11 cellular contexts compared by ENCODE assay signal in the genomic region with DNA sequence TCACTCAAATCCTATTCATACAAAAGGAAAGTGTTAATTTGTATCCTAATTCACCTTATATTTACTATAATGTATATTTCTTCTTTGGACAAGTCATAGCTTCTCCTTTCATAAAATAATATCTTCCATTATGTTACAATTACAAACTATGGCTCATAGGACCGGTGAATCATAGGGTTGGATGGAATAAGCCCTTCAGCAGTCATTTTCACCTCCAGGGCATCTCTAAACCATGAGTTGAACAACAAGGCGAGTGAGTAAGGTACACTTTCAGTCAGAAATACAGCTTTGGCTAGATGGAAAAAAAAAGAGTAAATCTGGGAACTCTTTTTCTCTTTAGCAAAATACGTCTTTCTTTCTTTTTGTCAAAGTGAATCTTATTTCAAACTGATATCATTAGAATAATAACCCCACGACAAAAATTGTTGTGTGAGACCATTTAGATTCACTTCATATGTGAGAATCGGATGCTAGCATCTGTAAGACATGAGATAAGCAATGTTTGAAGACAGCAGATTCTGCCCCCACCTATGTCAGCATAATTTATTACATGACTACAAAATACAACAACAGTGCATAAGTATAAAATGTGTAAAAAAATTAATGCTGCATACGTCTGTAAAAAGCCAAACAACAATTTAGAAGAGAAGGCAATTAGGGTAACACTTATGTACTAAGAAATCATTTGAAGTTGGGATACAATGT.
DNase-seq lines count a peak whose midpoint lies in the region; ATAC-seq and TF ChIP-seq lines count a peak whose summit lies in the region.
"Had no signal": no experiment of that assay in that cellular context is flagged by ENCODE, and none has a peak within 500 bp of the region (broad histone marks: within the 10 kb centered on the region; RNA-seq: fewer than 3 reads in every experiment).

No MANE protein-coding gene starts in this region.

- no TSS peak for BruUV-seq in HCT116 (replicated peaks; lab: Mats Ljungman, UMichigan)

- no peaks in the 10 kb centered on the region for H3K27me3 Mint-ChIP-seq in mesothelial cell of epicardium (ENCODE audit: low read depth)
- peaks cover 0 to 2% of the 10 kb centered on the region in 2 donors for H3K27me3 Mint-ChIP-seq in natural killer cell treated with Interleukin-12 subunit alpha and Interleukin-12 subunit beta and Interleukin-15 and Interleukin-18, amount 100 ng/mL, for 72 hours
- H3K27me3 Mint-ChIP-seq: activated B cell treated with CpG ODN at 0.5 μM for 24 hours had no signal

- H3K79me2 ChIP-seq in HCT116 (ENCODE audit: insufficient read depth, low read length), result peaks cover 12% of the 10 kb centered on the region

- H3K9me3 Mint-ChIP-seq in mesothelial cell of epicardium, result peaks cover 4% of the 10 kb centered on the region
- peaks cover 6% of the 10 kb centered on the region for H3K9me3 Mint-ChIP-seq in natural killer cell treated with Interleukin-12 subunit alpha and Interleukin-12 subunit beta and Interleukin-15 and Interleukin-18, amount 100 ng/mL, for 72 hours
- H3K9me3 Mint-ChIP-seq: activated B cell treated with CpG ODN at 0.5 μM for 24 hours had no signal

- peak overlapping the region; percentile 58 for H3K9ac ChIP-seq in HCT116 (ENCODE audit: low read length)

- TF ChIP-seq CTCF in HCT116 (IDR thresholded peaks at IDR 0.05 in 2 of 3, conservative IDR thresholded peaks at IDR 0.05 in 1 of 3; ENCODE audit: borderline replicate concordance in 1 of 3, insufficient read depth in 1 of 3, low read depth in 2 of 3, low read length in 2 of 3) (no peak), mesothelial cell of epicardium (IDR thresholded peaks at IDR 0.05; ENCODE audit: unreplicated experiment) (no peak)

- no peak overlapping the region for H2AFZ ChIP-seq in HCT116 (ENCODE audit: low read depth, low read length, poor library complexity, severe bottlenecking)

- intact Hi-C loops in HCT116 (cut with micrococcal nuclease), result loop anchor here (2.0 to 10.0 kb wide), 4 partner anchors 126 to 565 kb away; partner anchors contain the start of genes SCAF11 and SLC38A1

- H3K36me3 Mint-ChIP-seq in mesothelial cell of epicardium, result no peaks in the 10 kb centered on the region
- H3K36me3 Mint-ChIP-seq in natural killer cell treated with Interleukin-12 subunit alpha and Interleukin-12 subunit beta and Interleukin-15 and Interleukin-18, amount 100 ng/mL, for 72 hours, result no peaks in the 10 kb centered on the region

- no peaks in the 10 kb centered on the region for H3K27me3 ChIP-seq in HCT116 (ENCODE audit: insufficient read depth, low read length)

- RAD21 ChIA-PET in HCT116 (lab: Charles Lee; ENCODE audit: low non-redundant PET in 1 of 2, low total read pairs in 2 of 2, uncharacterized antibody in 2 of 2, unreplicated experiment in 2 of 2), result no interaction called here

- peak overlapping the region; percentile 64 for H3K4me2 ChIP-seq in HCT116 (ENCODE audit: low read length)

- H3K4me3 ChIP-seq in HCT116 (replicated peaks in 1 of 2; ENCODE audit: low read depth in 1 of 2, low read length in 2 of 2), result 0 out of 4 replicates have a peak overlapping the region, but pooled peaks of 1 of the 2 experiments have one; percentile 1

- in situ Hi-C loops in ACHN (cut with HindIII; ENCODE audit: low pct_ligation_motif_present, low pct_unique_long_range_greater_than_20kb, low sequenced_read_pairs), result no loop called here

- H3K9me2 ChIP-seq in HCT116 (ENCODE audit: insufficient read depth), result no peaks in the 10 kb centered on the region

- no peak for TF ChIP-seq POLR2A in HCT116 (IDR thresholded peaks at IDR 0.05; ENCODE audit: borderline replicate concordance, extremely low read depth, insufficient read depth, insufficient read length)

- H3K4me1 Mint-ChIP-seq in mesothelial cell of epicardium, result peaks cover 60% of the 10 kb centered on the region
- H3K4me1 Mint-ChIP-seq in natural killer cell treated with Interleukin-12 subunit alpha and Interleukin-12 subunit beta and Interleukin-15 and Interleukin-18, amount 100 ng/mL, for 72 hours (ENCODE audit: low read depth in 2 of 2), result peaks cover 6 to 13% of the 10 kb centered on the region in 2 donors
- H3K4me1 Mint-ChIP-seq: activated B cell treated with CpG ODN at 0.5 μM for 24 hours had no signal

- H3K27ac ChIP-seq in HCT116 (ENCODE audit: low read depth, low read length), result peak overlapping the region; percentile 91

- CTCF ChIA-PET in HCT116 (lab: Charles Lee), result interaction anchor here (1.0 kb wide), 1 partner anchor 105 kb away, joined by 4 read pairs; no protein-coding TSS in a partner anchor

- ATAC-seq in HCT116, result peak; percentile 40
- ATAC-seq in natural killer cell treated with Interleukin-12 subunit alpha and Interleukin-12 subunit beta and Interleukin-15 and Interleukin-18, amount 100 ng/mL, for 72 hours, result no peak

- DNase-seq in ACHN (peak; percentile 9), HCT116 (ENCODE audit: low read depth, low spot score) (peak; percentile 83), astrocyte of the hippocampus (ENCODE audit: low read depth, low spot score) (peak; percentile 42), mesothelial cell of epicardium (ENCODE audit: low spot score in 2 of 2, unreplicated experiment in 2 of 2) (no peak), NCI-H524 (lab: John Stamatoyannopoulos, UW) (no peak), activated gamma-delta T cell (lab: John Stamatoyannopoulos, UW) (no peak), T-helper 9 cell (no peak)
- no peak for DNase-seq in natural killer cell treated with Interleukin-12 subunit alpha and Interleukin-12 subunit beta and Interleukin-15 and Interleukin-18, amount 100 ng/mL, for 72 hours (ENCODE audit: low spot score)
- DNase-seq: activated B cell treated with CpG ODN at 0.5 μM for 24 hours, DMS79 treated with DMSO at 0.1 percent for 48 hours, NCI-H524 treated with DMSO at 0.1 percent for 48 hours had no signal

- no peaks in the 10 kb centered on the region for H4K20me1 ChIP-seq in HCT116 (ENCODE audit: insufficient read depth)

- H3K27ac Mint-ChIP-seq in mesothelial cell of epicardium, result peak overlapping the region; percentile 82
- peak overlapping the region in 1 of 2 donors; percentile 49 for H3K27ac Mint-ChIP-seq in natural killer cell treated with Interleukin-12 subunit alpha and Interleukin-12 subunit beta and Interleukin-15 and Interleukin-18, amount 100 ng/mL, for 72 hours
- H3K27ac Mint-ChIP-seq: activated B cell treated with CpG ODN at 0.5 μM for 24 hours had no signal

- H3K4me3 Mint-ChIP-seq in mesothelial cell of epicardium, result no peak overlapping the region
- no peak overlapping the region for H3K4me3 Mint-ChIP-seq in natural killer cell treated with Interleukin-12 subunit alpha and Interleukin-12 subunit beta and Interleukin-15 and Interleukin-18, amount 100 ng/mL, for 72 hours
- H3K4me3 Mint-ChIP-seq: activated B cell treated with CpG ODN at 0.5 μM for 24 hours had no signal

- POLR2A ChIA-PET in HCT116 (lab: Charles Lee), result interaction anchor here (0.6 to 1.7 kb wide), 3 partner anchors 10 to 104 kb away, joined by 3 to 9 read pairs (median 4); no protein-coding TSS in a partner anchor

- peaks cover 75 to 83% of the 10 kb centered on the region in 2 experiments for H3K4me1 ChIP-seq in HCT116 (ENCODE audit: control insufficient read depth in 1 of 2, insufficient read depth in 2 of 2, low read length in 2 of 2)

- H3K9me3 ChIP-seq in HCT116 (ENCODE audit: control insufficient read depth in 1 of 2, insufficient read depth in 1 of 2, low read depth in 1 of 2, low read length in 2 of 2), result no peaks in the 10 kb centered on the region

- 0 out of 4 replicates have a peak, but pooled peaks cover 0 to 8% of the 10 kb centered on the region in 2 experiments for H3K36me3 ChIP-seq in HCT116 (ENCODE audit: control insufficient read depth in 1 of 2, insufficient read depth in 2 of 2, low read length in 2 of 2)

- peak; percentile 32; the same call in 1 of the 2 replicates for TF ChIP-seq RAD21 in HCT116 (IDR thresholded peaks at IDR 0.05; ENCODE audit: low read depth)

TF ChIP-seq in HCT116, 20 proteins besides CTCF, POLR2A, EP300 and RAD21 (continues in another document):
- TF ChIP-seq EZH2phosphoT487 (IDR thresholded peaks at IDR 0.05; ENCODE audit: borderline replicate concordance), result no peak
- TF ChIP-seq, protein P1, sequence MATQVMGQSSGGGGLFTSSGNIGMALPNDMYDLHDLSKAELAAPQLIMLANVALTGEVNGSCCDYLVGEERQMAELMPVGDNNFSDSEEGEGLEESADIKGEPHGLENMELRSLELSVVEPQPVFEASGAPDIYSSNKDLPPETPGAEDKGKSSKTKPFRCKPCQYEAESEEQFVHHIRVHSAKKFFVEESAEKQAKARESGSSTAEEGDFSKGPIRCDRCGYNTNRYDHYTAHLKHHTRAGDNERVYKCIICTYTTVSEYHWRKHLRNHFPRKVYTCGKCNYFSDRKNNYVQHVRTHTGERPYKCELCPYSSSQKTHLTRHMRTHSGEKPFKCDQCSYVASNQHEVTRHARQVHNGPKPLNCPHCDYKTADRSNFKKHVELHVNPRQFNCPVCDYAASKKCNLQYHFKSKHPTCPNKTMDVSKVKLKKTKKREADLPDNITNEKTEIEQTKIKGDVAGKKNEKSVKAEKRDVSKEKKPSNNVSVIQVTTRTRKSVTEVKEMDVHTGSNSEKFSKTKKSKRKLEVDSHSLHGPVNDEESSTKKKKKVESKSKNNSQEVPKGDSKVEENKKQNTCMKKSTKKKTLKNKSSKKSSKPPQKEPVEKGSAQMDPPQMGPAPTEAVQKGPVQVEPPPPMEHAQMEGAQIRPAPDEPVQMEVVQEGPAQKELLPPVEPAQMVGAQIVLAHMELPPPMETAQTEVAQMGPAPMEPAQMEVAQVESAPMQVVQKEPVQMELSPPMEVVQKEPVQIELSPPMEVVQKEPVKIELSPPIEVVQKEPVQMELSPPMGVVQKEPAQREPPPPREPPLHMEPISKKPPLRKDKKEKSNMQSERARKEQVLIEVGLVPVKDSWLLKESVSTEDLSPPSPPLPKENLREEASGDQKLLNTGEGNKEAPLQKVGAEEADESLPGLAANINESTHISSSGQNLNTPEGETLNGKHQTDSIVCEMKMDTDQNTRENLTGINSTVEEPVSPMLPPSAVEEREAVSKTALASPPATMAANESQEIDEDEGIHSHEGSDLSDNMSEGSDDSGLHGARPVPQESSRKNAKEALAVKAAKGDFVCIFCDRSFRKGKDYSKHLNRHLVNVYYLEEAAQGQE (IDR thresholded peaks at IDR 0.05; ENCODE audit: low read depth), result no peak
- TF ChIP-seq EGR1 (IDR thresholded peaks at IDR 0.05; ENCODE audit: low read depth), result 0 out of 2 replicates have a peak, but pooled peaks have one; percentile 20
- TF ChIP-seq ZNF274 (IDR thresholded peaks at IDR 0.05; ENCODE audit: low read depth, low read length), result no peak
- TF ChIP-seq SIN3A (IDR thresholded peaks at IDR 0.05; ENCODE audit: low read depth), result no peak
- peak; percentile 45 for TF ChIP-seq YY1 (IDR thresholded peaks at IDR 0.05; ENCODE audit: extremely low read depth, insufficient replicate concordance, low read depth, low read length)
- TF ChIP-seq, protein P2, sequence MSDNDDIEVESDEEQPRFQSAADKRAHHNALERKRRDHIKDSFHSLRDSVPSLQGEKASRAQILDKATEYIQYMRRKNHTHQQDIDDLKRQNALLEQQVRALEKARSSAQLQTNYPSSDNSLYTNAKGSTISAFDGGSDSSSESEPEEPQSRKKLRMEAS (IDR thresholded peaks at IDR 0.05), result no peak; the same call in 1 of the 2 replicates
- TF ChIP-seq ELF1 (IDR thresholded peaks at IDR 0.05; ENCODE audit: borderline replicate concordance, low read depth), result no peak

Comparison
In these comparisons a context has a peak if more than half of its experiments do, and no peak if none do; other contexts are left out.
1. DNase-seq: peak in ACHN (single experiment), HCT116 (single experiment) and astrocyte of the hippocampus (single experiment); none in mesothelial cell of epicardium (0 of 2), NCI-H524 (0 of 2), activated gamma-delta T cell (single experiment), T-helper 9 cell (single experiment) and natural killer cell treated with Interleukin-12 subunit alpha and Interleukin-12 subunit beta and Interleukin-15 and Interleukin-18, amount 100 ng/mL, for 72 hours (single experiment).